Comparison of ENCODE assay signal across 10 cellular contexts in the genomic region with DNA sequence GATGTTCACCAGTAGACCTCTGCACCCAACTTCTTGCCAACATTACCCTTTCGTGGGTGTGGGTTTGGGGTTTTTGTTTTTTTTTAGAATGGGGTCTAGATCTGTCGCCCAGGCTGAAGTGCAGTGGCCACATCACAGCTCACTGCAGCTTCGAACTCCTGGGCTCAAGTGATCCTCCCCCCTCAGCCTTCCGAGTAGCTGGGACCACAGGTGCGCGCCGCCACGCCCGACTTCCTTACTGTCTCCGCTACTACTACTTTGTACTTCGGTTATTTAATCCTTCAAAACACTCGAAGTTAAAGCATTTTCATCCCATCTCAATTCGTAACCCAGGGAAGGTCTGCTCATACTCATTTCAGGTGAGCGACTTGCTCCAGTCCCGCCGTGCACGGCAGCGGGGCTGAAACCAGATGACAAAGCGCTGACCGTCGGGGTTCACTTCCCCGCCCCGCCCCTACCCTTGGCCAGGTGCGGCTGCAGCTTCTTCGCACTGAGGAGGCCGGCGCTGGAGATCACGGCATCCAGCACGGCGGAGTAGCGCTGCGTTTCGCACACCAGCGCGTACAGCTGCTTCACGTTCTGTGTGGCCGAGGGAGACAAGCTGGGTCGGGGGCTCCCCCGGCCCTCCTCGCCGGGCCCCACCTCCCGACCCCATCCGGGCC. TPM values are rescaled to one million over a fixed set of nuclear protein-coding genes. Genes with fewer than 3 reads are reported as not detected.
DNase-seq lines count a peak whose midpoint lies in the region; ATAC-seq, FAIRE-seq and TF ChIP-seq lines count a peak whose summit lies in the region.
"Not testable (repeated sequence)": the region's sequence is repeated elsewhere in the genome, so short reads cannot be mapped to it uniquely, and the experiment has no call there.
"Had no signal": no experiment of that assay in that cellular context is flagged by ENCODE, and none has a peak within 500 bp of the region (broad histone marks: within the 10 kb centered on the region; RNA-seq: fewer than 3 reads in every experiment).

No MANE protein-coding gene starts in this region.

- peak overlapping the region; percentile 22 for H3K4me3 Mint-ChIP-seq in CD8-positive, alpha-beta T cell

- H2AFZ ChIP-seq in keratinocyte (ENCODE audit: control insufficient read depth, low read length), result not testable (repeated sequence)

- not testable (repeated sequence) for DNase-seq in CD8-positive, alpha-beta T cell; colonic mucosa; keratinocyte (ENCODE audit: low read depth, low spot score)

- not testable (repeated sequence) for H3K4me1 Mint-ChIP-seq in CD8-positive, alpha-beta T cell (ENCODE audit: low read depth)

- H3K9me3 ChIP-seq in CD8-positive, alpha-beta T cell (ENCODE audit: low read length); colonic mucosa; keratinocyte (ENCODE audit: control insufficient read depth, low read depth, low read length): not testable (repeated sequence)

- H3K4me1 ChIP-seq in CD8-positive, alpha-beta T cell (ENCODE audit: insufficient read depth, low read length); colonic mucosa; keratinocyte (ENCODE audit: control insufficient read depth, extremely low read depth, insufficient read depth, low read length): not testable (repeated sequence)

- not testable (repeated sequence) for H3K36me3 Mint-ChIP-seq in CD8-positive, alpha-beta T cell

- TF ChIP-seq CTCF in CD8-positive, alpha-beta T cell (IDR thresholded peaks at IDR 0.05); colonic mucosa (IDR thresholded peaks at IDR 0.05); keratinocyte (optimal IDR thresholded peaks at IDR 0.05 in 1 of 3, IDR thresholded peaks at IDR 0.05 in 1 of 3, conservative IDR thresholded peaks at IDR 0.05 in 1 of 3; ENCODE audit: extremely low read depth in 1 of 3, insufficient read depth in 2 of 3, low read length in 3 of 3): not testable (repeated sequence)

- POLR2A ChIA-PET in CD8-positive, alpha-beta T cell (lab: Charles Lee), result not testable (repeated sequence)

- CTCF ChIA-PET in CD8-positive, alpha-beta T cell (lab: Charles Lee), result not testable (repeated sequence)

- intact Hi-C loops in CD8-positive, alpha-beta T cell (cut with DNase I, micrococcal nuclease); colonic mucosa (cut with DNase I): not testable (repeated sequence)

- not testable (repeated sequence) for H3K4me3 ChIP-seq in CD8-positive, alpha-beta T cell (ENCODE audit: low read depth, low read length)
- H3K4me3 ChIP-seq in colonic mucosa, result peak overlapping the region; percentile 25
- H3K4me3 ChIP-seq in keratinocyte (ENCODE audit: control insufficient read depth in 2 of 3, extremely low read depth in 1 of 3, insufficient read depth in 2 of 3, low read depth in 1 of 3, low read length in 3 of 3), result peak overlapping the region in 1 of 3 experiments; percentile 32
- H3K4me3 ChIP-seq in skin epidermis, result peak overlapping the region in 5 of 7 experiments; percentile 23 to 43 (median 32)

- dilution Hi-C loops in keratinocyte (cut with MboI; ENCODE audit: extremely low pct_ligation_motif_present, low sequenced_read_pairs), result not testable (repeated sequence)

- not testable (repeated sequence) for H3K9ac ChIP-seq in colonic mucosa (ENCODE audit: low read depth in 2 of 2, low read length in 2 of 2); keratinocyte (ENCODE audit: control insufficient read depth, extremely low read depth, insufficient read depth, low read length)

- H3K27me3 Mint-ChIP-seq in CD8-positive, alpha-beta T cell (ENCODE audit: low read depth), result not testable (repeated sequence)

- not testable (repeated sequence) for FAIRE-seq in keratinocyte (lab: Jason Lieb, UNC)

- H3K4me2 ChIP-seq in keratinocyte (ENCODE audit: control insufficient read depth, extremely low read depth, insufficient read depth, low read depth, low read length), result peak overlapping the region; percentile 48

- H3K9me3 Mint-ChIP-seq in CD8-positive, alpha-beta T cell, result not testable (repeated sequence)

- not testable (repeated sequence) for H3K9me1 ChIP-seq in keratinocyte (ENCODE audit: control insufficient read depth, extremely low read depth, insufficient read depth, low read length)

- H3K79me2 ChIP-seq in keratinocyte (ENCODE audit: control insufficient read depth, insufficient read depth, low read length), result not testable (repeated sequence)

- H3K27ac Mint-ChIP-seq in CD8-positive, alpha-beta T cell, result not testable (repeated sequence)

- H3K27me3 ChIP-seq in CD8-positive, alpha-beta T cell (ENCODE audit: insufficient read depth, low read length); colonic mucosa; keratinocyte (ENCODE audit: control insufficient read depth, extremely low read depth, insufficient read depth, low read length): not testable (repeated sequence)

- not testable (repeated sequence) for H4K20me1 ChIP-seq in keratinocyte (ENCODE audit: control insufficient read depth, extremely low read depth, insufficient read depth, low read length)

- peak; percentile 52 for ATAC-seq in CD8-positive, alpha-beta T cell
- peak; percentile 53 for ATAC-seq in GM19351 (IDR thresholded peaks at IDR 0.05; ENCODE audit: unreplicated experiment)
- ATAC-seq in HG02571 (IDR thresholded peaks at IDR 0.05; ENCODE audit: unreplicated experiment), result peak; percentile 41
- ATAC-seq in HG03342 (IDR thresholded peaks at IDR 0.05; ENCODE audit: unreplicated experiment), result peak; percentile 54
- ATAC-seq in SK-N-SH treated with all-trans-retinoic acid at 6 μM for 48 hours, result peak; percentile 67

- not testable (repeated sequence) for H3K27ac ChIP-seq in CD8-positive, alpha-beta T cell (ENCODE audit: low read depth, low read length); colonic mucosa; keratinocyte (ENCODE audit: control insufficient read depth, insufficient read depth, low read length); skin epidermis

- H3K36me3 ChIP-seq in CD8-positive, alpha-beta T cell (ENCODE audit: insufficient read depth, low read length); colonic mucosa; keratinocyte (ENCODE audit: control insufficient read depth in 2 of 2, extremely low read depth in 1 of 2, insufficient read depth in 2 of 2, low read length in 2 of 2): not testable (repeated sequence)

RNA-seq across cellular contexts. Expression of a gene that starts 15.2 kb away (rescaled TPM):
- total RNA-seq in CD8-positive, alpha-beta T cell, result 1 to 10 TPM; 2.2 to 3.8 TPM
- under 1 TPM; 0.32 to 0.72 TPM for total RNA-seq in colonic mucosa
- 0.03 to 0.19 TPM in 2 of 3 replicates, not detected in the other for polyA plus RNA-seq in keratinocyte
- 0.96 TPM for polyA plus RNA-seq in keratinocyte (2011; ENCODE audit: low read depth)
- polyA plus RNA-seq in keratinocyte (2011; cell fraction: cytosol; rRNA removed), result not detected in 2 replicates
- 0.56 and 1.0 TPM in 2 replicates for polyA plus RNA-seq in keratinocyte (2011; cell fraction: nucleus; rRNA removed)
- polyA plus RNA-seq in keratinocyte (2012; ENCODE audit: low replicate concordance), result 0.14 TPM in 1 of 2 replicates, not detected in the other
- 0.16 TPM in 1 of 3 replicates, not detected in the others for polyA minus RNA-seq in keratinocyte
- polyA minus RNA-seq in keratinocyte (2011; cell fraction: cytosol; rRNA and poly(A)+ RNA removed), result not detected
- polyA minus RNA-seq in keratinocyte (2011; cell fraction: nucleus; rRNA and poly(A)+ RNA removed), result not detected in 2 replicates
- total RNA-seq: HT1080, pulmonary artery endothelial cell had no signal

RNA-seq across cellular contexts. Expression of a gene that starts 29.1 kb away (rescaled TPM):
- total RNA-seq in CD8-positive, alpha-beta T cell, result 10 to 100 TPM; 79.4 to 83.6 TPM
- total RNA-seq in colonic mucosa, result 10 to 100 TPM; 29.8 to 34.8 TPM
- 3.1 to 10.4 TPM (median 4.0 TPM) in 3 replicates for polyA plus RNA-seq in keratinocyte
- polyA plus RNA-seq in keratinocyte (2011; ENCODE audit: low read depth), result 5.6 TPM
- polyA plus RNA-seq in keratinocyte (2011; cell fraction: cytosol; rRNA removed), result 6.0 and 8.2 TPM in 2 replicates
- 34.2 and 37.0 TPM in 2 replicates for polyA plus RNA-seq in keratinocyte (2011; cell fraction: nucleus; rRNA removed)
- polyA plus RNA-seq in keratinocyte (2012; ENCODE audit: low replicate concordance), result 13.3 and 22.9 TPM in 2 replicates
- 7.6 to 38.3 TPM (median 7.9 TPM) in 3 replicates for polyA minus RNA-seq in keratinocyte
- polyA minus RNA-seq in keratinocyte (2011; cell fraction: cytosol; rRNA and poly(A)+ RNA removed), result 11.5 TPM
- 13.1 and 22.0 TPM in 2 replicates for polyA minus RNA-seq in keratinocyte (2011; cell fraction: nucleus; rRNA and poly(A)+ RNA removed)
